ENCODE assay signal across 8 cellular contexts in the genomic region with DNA sequence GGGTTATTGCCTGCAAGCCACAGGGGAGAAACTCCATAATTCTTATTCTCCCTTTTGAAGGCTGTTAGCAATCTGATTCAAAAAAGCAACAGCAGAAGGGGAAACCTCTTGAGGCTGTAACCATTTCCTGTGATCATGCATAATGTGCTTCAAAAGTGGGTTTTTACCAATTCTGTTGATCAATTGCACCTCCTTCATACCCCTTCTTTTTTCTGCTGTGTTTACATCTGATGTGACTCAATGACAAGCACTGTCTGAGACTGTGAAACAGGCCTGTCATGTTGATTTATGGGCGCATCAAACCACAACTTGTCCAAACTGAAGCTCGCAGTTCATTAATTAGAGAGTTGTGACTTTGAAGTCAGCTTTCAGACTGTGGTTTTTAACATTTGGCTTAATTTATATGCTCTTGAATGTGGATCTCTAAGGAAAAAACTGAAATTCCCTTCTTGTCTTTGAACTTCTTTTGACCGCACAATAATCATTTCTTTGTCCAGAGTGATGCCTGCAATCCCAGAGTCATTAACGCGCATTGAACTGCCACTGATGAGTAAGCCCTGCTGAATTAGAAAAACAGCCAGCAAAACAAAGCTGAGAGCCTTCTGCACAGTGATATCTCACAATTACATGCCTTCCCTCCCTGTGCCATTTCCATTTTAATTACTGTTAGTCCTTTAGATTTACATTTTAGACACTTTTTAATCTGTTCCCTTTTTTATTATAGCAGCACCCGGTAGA.
A peak's percentile ranks its signal among the peaks of the same experiment; 100 is the strongest.
DNase-seq lines count a peak whose midpoint lies in the region; ATAC-seq and TF ChIP-seq lines count a peak whose summit lies in the region.

No MANE protein-coding gene starts in this region.

- H3K9me2 ChIP-seq in GM23248 (ENCODE audit: insufficient read depth) = no peaks in the 10 kb centered on the region

- H3K9me3 Mint-ChIP-seq in central memory CD8-positive, alpha-beta T cell = no peaks in the 10 kb centered on the region
- H3K9me3 Mint-ChIP-seq in naive B cell = no peaks in the 10 kb centered on the region

- H3K79me2 ChIP-seq in GM23248 (ENCODE audit: insufficient read depth) = peaks cover 100% of the 10 kb centered on the region

- H3K36me3 Mint-ChIP-seq in central memory CD8-positive, alpha-beta T cell (ENCODE audit: insufficient read depth) = peaks cover 53% of the 10 kb centered on the region
- H3K36me3 Mint-ChIP-seq in naive B cell = peaks cover 29 to 37% of the 10 kb centered on the region in 2 donors

- H3K4me1 Mint-ChIP-seq in central memory CD8-positive, alpha-beta T cell = peaks cover 77% of the 10 kb centered on the region
- peaks cover 81 to 98% (median 97%) of the 10 kb centered on the region in 3 donors for H3K4me1 Mint-ChIP-seq in naive B cell

- peaks cover 5 to 37% (median 12%) of the 10 kb centered on the region in 11 experiments; a peak in 16 of 22 replicates for H3K36me3 ChIP-seq in BLaER1 treated with 17β-estradiol and CSF1 and Interleukin-3, amounts not matched to agents 10 nM and 100 nM
- H3K36me3 ChIP-seq in GM23248 (ENCODE audit: low read depth) = peaks cover 32% of the 10 kb centered on the region

- peaks cover 20% of the 10 kb centered on the region for H3F3A ChIP-seq in GM23248 (ENCODE audit: insufficient read depth)

- in situ Hi-C loops in GM23248 (cut with MboI) = no loop called here

- peak overlapping the region; percentile 54 for H3K4me3 Mint-ChIP-seq in central memory CD8-positive, alpha-beta T cell
- peak overlapping the region; percentile 13 to 68 (median 50) for H3K4me3 Mint-ChIP-seq in naive B cell

- TF ChIP-seq POLR2A in NB4 (IDR thresholded peaks at IDR 0.05; ENCODE audit: extremely low read depth, insufficient read length) = no peak

- H3K4me1 ChIP-seq in BLaER1 treated with 17β-estradiol and CSF1 and Interleukin-3, amounts not matched to agents 10 nM and 100 nM = peaks cover 48 to 62% (median 57%) of the 10 kb centered on the region in 10 experiments
- peaks cover 24% of the 10 kb centered on the region for H3K4me1 ChIP-seq in GM23248 (ENCODE audit: insufficient read depth)

- peaks cover 0 to 4% (median 0%) of the 10 kb centered on the region in 11 experiments; a peak in 2 of 22 replicates for H3K27me3 ChIP-seq in BLaER1 treated with 17β-estradiol and CSF1 and Interleukin-3, amounts not matched to agents 10 nM and 100 nM
- H3K27me3 ChIP-seq in GM23248 (replicated peaks; ENCODE audit: insufficient read depth) = no peaks in the 10 kb centered on the region

- no peak overlapping the region for H2AFZ ChIP-seq in GM23248

- H3K4me2 ChIP-seq in BLaER1 treated with 17β-estradiol and CSF1 and Interleukin-3, amounts not matched to agents 10 nM and 100 nM = peak overlapping the region; percentile 43 to 84 (median 75)
- H3K4me2 ChIP-seq in GM23248 (ENCODE audit: unreplicated experiment) = no peak overlapping the region

- WGBS in GM23248 (ENCODE audit: low coverage in 1 of 2, low lambda C conversion rate in 2 of 2, missing lambda C conversion rate in 2 of 2), 2 experiments = 95 to 98% methylated on average over 6 of the region's 6 CpGs

- H3K9ac ChIP-seq in BLaER1 treated with 17β-estradiol and CSF1 and Interleukin-3, amounts not matched to agents 10 nM and 100 nM = peak overlapping the region in 3 of 11 experiments; percentile 2 to 14 (median 3); a peak in 3 of 22 replicates
- no peak overlapping the region for H3K9ac ChIP-seq in GM23248

- no peak overlapping the region for H3K4me3 ChIP-seq in BLaER1 treated with 17β-estradiol and CSF1 and Interleukin-3, amounts not matched to agents 10 nM and 100 nM
- H3K4me3 ChIP-seq in NB4 (ENCODE audit: low read depth, low read length) (no peak overlapping the region), GM23248 (no peak overlapping the region)

- no peaks in the 10 kb centered on the region for H3K9me3 ChIP-seq in BLaER1 treated with 17β-estradiol and CSF1 and Interleukin-3, amounts not matched to agents 10 nM and 100 nM (replicated peaks in 1 of 11)
- no peaks in the 10 kb centered on the region for H3K9me3 ChIP-seq in GM23248 (ENCODE audit: low read depth)

- peaks cover 11 to 74% (median 22%) of the 10 kb centered on the region in 11 experiments; a peak in 18 of 22 replicates for H4K20me1 ChIP-seq in BLaER1 treated with 17β-estradiol and CSF1 and Interleukin-3, amounts not matched to agents 10 nM and 100 nM
- H4K20me1 ChIP-seq in GM23248 (ENCODE audit: insufficient read depth) = no peaks in the 10 kb centered on the region

- H3K27ac ChIP-seq in BLaER1 treated with 17β-estradiol and CSF1 and Interleukin-3, amounts not matched to agents 10 nM and 100 nM = peak overlapping the region in 5 of 11 experiments; percentile 3 to 51 (median 17); a peak in 5 of 22 replicates
- no peak overlapping the region for H3K27ac ChIP-seq in GM23248

- H3K27ac Mint-ChIP-seq in central memory CD8-positive, alpha-beta T cell (ENCODE audit: low read depth) = peak overlapping the region; percentile 79
- H3K27ac Mint-ChIP-seq in naive B cell = peak overlapping the region; percentile 78 to 95 (median 87)

- no peaks in the 10 kb centered on the region for H3K27me3 Mint-ChIP-seq in central memory CD8-positive, alpha-beta T cell
- H3K27me3 Mint-ChIP-seq in naive B cell = no peaks in the 10 kb centered on the region

- DNase-seq in NB4 (ENCODE audit: low read depth) (peak; percentile 15), naive B cell (no peak), GM23248 (no peak), cortex of kidney (lab: John Stamatoyannopoulos, UW) (no peak)
- peak in 1 of 2 donors; percentile 23 for DNase-seq in central memory CD8-positive, alpha-beta T cell (ENCODE audit: low spot score in 2 of 2)

- no peak for TF ChIP-seq CTCF in NB4 (IDR thresholded peaks at IDR 0.05; ENCODE audit: low read depth, low read length)

- peak; percentile 93 for ATAC-seq in central memory CD8-positive, alpha-beta T cell (replicated peaks; ENCODE audit: extremely low read depth, poor library complexity, severe bottlenecking)
- ATAC-seq in naive B cell (ENCODE audit: low read depth in 2 of 2) (peak; percentile 26 to 37), GM21515 (IDR thresholded peaks at IDR 0.05; ENCODE audit: unreplicated experiment) (no peak), HG03432 (IDR thresholded peaks at IDR 0.05; ENCODE audit: unreplicated experiment) (no peak)

Comparison
In these comparisons a context has a peak if more than half of its experiments do, and no peak if none do; other contexts are left out.
1. ATAC-seq: peak in central memory CD8-positive, alpha-beta T cell (single experiment) and naive B cell (2 of 2); none in GM21515 (single experiment) and HG03432 (single experiment).